ENCODE assay signal across 1 cellular context in the genomic region with DNA sequence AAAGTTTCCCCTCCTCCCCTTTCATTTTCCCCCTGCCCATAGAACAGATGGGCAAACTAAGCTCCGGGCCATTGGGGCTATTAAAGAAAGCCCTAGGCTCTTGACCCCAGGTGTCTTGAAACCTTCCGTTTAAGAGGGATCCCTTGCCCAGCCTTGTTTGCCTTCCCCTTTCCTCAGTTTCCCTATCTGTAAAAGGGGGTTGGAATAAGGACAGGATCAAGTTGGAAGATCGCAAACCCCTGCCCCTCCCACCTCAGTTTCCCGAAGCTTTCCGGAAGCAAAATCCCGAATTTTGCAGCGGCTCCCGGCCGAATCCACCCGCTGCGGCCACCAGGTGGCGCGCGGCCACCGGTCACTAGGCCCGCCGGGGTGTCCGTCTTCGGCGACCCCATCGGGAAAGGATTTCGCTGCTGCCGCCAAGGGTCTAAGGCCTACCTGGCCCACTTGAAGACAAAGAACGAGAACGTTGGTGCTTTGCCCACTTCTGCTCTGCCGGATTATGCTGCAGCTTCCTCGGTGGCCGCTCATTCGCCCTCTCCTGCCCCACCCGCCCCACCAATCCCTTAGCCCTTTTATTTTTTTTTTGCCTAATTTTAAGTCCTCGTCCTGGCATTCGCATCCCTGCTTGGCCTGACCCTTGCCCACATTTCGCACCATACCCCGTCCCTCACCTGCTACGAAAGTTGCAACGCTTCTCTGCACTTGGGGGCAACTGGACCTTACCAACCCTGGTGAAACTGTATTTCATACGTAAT.
TF ChIP-seq lines count a peak whose summit lies in the region.

No MANE protein-coding gene starts in this region.

TF ChIP-seq in GM12878, 131 proteins besides CTCF, POLR2A, EP300 and RAD21 (continued from another document and continues in another):
- TF ChIP-seq, protein P1, sequence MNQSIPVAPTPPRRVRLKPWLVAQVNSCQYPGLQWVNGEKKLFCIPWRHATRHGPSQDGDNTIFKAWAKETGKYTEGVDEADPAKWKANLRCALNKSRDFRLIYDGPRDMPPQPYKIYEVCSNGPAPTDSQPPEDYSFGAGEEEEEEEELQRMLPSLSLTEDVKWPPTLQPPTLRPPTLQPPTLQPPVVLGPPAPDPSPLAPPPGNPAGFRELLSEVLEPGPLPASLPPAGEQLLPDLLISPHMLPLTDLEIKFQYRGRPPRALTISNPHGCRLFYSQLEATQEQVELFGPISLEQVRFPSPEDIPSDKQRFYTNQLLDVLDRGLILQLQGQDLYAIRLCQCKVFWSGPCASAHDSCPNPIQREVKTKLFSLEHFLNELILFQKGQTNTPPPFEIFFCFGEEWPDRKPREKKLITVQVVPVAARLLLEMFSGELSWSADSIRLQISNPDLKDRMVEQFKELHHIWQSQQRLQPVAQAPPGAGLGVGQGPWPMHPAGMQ (IDR thresholded peaks at IDR 0.05; ENCODE audit: borderline replicate concordance): no peak
- TF ChIP-seq MTA3 (IDR thresholded peaks at IDR 0.05; ENCODE audit: borderline replicate concordance, low read length): no peak
- 0 out of 2 replicates have a peak, but pooled peaks have one; percentile 23 for TF ChIP-seq TCF3 (IDR thresholded peaks at IDR 0.05; ENCODE audit: borderline replicate concordance, insufficient read depth, low read depth, low read length)
- TF ChIP-seq, protein P2, sequence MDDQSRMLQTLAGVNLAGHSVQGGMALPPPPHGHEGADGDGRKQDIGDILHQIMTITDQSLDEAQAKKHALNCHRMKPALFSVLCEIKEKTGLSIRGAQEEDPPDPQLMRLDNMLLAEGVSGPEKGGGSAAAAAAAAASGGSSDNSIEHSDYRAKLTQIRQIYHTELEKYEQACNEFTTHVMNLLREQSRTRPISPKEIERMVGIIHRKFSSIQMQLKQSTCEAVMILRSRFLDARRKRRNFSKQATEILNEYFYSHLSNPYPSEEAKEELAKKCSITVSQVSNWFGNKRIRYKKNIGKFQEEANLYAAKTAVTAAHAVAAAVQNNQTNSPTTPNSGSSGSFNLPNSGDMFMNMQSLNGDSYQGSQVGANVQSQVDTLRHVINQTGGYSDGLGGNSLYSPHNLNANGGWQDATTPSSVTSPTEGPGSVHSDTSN (IDR thresholded peaks at IDR 0.05; ENCODE audit: insufficient replicate concordance, low read depth, low read length): no peak
- no peak for TF ChIP-seq MXI1 (IDR thresholded peaks at IDR 0.05; ENCODE audit: low read depth, low read length)
- TF ChIP-seq SIN3A (IDR thresholded peaks at IDR 0.05; ENCODE audit: low read depth, low read length): no peak
- peak; percentile 76 for TF ChIP-seq SMARCA5 (IDR thresholded peaks at IDR 0.05)
- TF ChIP-seq RUNX3 (IDR thresholded peaks at IDR 0.05; ENCODE audit: low read length): no peak; the same call in 1 of the 2 replicates
- no peak for TF ChIP-seq RBBP5 (conservative IDR thresholded peaks at IDR 0.05)
- TF ChIP-seq, protein P3, sequence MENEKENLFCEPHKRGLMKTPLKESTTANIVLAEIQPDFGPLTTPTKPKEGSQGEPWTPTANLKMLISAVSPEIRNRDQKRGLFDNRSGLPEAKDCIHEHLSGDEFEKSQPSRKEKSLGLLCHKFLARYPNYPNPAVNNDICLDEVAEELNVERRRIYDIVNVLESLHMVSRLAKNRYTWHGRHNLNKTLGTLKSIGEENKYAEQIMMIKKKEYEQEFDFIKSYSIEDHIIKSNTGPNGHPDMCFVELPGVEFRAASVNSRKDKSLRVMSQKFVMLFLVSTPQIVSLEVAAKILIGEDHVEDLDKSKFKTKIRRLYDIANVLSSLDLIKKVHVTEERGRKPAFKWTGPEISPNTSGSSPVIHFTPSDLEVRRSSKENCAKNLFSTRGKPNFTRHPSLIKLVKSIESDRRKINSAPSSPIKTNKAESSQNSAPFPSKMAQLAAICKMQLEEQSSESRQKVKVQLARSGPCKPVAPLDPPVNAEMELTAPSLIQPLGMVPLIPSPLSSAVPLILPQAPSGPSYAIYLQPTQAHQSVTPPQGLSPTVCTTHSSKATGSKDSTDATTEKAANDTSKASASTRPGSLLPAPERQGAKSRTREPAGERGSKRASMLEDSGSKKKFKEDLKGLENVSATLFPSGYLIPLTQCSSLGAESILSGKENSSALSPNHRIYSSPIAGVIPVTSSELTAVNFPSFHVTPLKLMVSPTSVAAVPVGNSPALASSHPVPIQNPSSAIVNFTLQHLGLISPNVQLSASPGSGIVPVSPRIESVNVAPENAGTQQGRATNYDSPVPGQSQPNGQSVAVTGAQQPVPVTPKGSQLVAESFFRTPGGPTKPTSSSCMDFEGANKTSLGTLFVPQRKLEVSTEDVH (IDR thresholded peaks at IDR 0.05; ENCODE audit: low read depth, partially characterized antibody): no peak
- TF ChIP-seq BACH1 (IDR thresholded peaks at IDR 0.05; ENCODE audit: borderline replicate concordance): no peak
- TF ChIP-seq GATAD2B (conservative IDR thresholded peaks at IDR 0.05; ENCODE audit: low read depth): peak; percentile 50; the same call in 1 of the 2 replicates
- no peak for TF ChIP-seq ETV6 (conservative IDR thresholded peaks at IDR 0.05 in 1 of 2, IDR thresholded peaks at IDR 0.05 in 1 of 2; ENCODE audit: borderline replicate concordance in 1 of 2, low read depth in 1 of 2)
- TF ChIP-seq, protein P4, sequence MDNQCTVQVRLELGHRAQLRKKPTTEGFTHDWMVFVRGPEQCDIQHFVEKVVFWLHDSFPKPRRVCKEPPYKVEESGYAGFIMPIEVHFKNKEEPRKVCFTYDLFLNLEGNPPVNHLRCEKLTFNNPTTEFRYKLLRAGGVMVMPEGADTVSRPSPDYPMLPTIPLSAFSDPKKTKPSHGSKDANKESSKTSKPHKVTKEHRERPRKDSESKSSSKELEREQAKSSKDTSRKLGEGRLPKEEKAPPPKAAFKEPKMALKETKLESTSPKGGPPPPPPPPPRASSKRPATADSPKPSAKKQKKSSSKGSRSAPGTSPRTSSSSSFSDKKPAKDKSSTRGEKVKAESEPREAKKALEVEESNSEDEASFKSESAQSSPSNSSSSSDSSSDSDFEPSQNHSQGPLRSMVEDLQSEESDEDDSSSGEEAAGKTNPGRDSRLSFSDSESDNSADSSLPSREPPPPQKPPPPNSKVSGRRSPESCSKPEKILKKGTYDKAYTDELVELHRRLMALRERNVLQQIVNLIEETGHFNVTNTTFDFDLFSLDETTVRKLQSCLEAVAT (IDR thresholded peaks at IDR 0.05): no peak
- TF ChIP-seq FOXM1 (IDR thresholded peaks at IDR 0.05; ENCODE audit: low read depth, low read length): no peak
- TF ChIP-seq, protein P5, sequence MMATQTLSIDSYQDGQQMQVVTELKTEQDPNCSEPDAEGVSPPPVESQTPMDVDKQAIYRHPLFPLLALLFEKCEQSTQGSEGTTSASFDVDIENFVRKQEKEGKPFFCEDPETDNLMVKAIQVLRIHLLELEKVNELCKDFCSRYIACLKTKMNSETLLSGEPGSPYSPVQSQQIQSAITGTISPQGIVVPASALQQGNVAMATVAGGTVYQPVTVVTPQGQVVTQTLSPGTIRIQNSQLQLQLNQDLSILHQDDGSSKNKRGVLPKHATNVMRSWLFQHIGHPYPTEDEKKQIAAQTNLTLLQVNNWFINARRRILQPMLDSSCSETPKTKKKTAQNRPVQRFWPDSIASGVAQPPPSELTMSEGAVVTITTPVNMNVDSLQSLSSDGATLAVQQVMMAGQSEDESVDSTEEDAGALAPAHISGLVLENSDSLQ (IDR thresholded peaks at IDR 0.05): peak; percentile 12; the same call in 1 of the 2 replicates
- TF ChIP-seq LARP7 (IDR thresholded peaks at IDR 0.05): peak; percentile 63; the same call in 1 of the 2 replicates
- TF ChIP-seq SMC3 (IDR thresholded peaks at IDR 0.05; ENCODE audit: borderline replicate concordance, low read length): peak; percentile 74; the same call in 1 of the 2 replicates
- TF ChIP-seq MEF2B (IDR thresholded peaks at IDR 0.05; ENCODE audit: partially characterized antibody, poor library complexity, severe bottlenecking): no peak
- TF ChIP-seq, protein P6, sequence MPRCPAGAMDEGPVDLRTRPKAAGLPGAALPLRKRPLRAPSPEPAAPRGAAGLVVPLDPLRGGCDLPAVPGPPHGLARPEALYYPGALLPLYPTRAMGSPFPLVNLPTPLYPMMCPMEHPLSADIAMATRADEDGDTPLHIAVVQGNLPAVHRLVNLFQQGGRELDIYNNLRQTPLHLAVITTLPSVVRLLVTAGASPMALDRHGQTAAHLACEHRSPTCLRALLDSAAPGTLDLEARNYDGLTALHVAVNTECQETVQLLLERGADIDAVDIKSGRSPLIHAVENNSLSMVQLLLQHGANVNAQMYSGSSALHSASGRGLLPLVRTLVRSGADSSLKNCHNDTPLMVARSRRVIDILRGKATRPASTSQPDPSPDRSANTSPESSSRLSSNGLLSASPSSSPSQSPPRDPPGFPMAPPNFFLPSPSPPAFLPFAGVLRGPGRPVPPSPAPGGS (IDR thresholded peaks at IDR 0.05; ENCODE audit: borderline replicate concordance, insufficient read depth, low read depth, low read length, poor library complexity, severe bottlenecking): no peak
- peak; percentile 17 for TF ChIP-seq IKZF1 (conservative IDR thresholded peaks at IDR 0.05)
- no peak for TF ChIP-seq NR2F1 (conservative IDR thresholded peaks at IDR 0.05)
- TF ChIP-seq SMAD1 (IDR thresholded peaks at IDR 0.05; ENCODE audit: low read depth, partially characterized antibody): no peak
- no peak for TF ChIP-seq ZNF207 (IDR thresholded peaks at IDR 0.05; ENCODE audit: borderline replicate concordance)
- TF ChIP-seq NBN (IDR thresholded peaks at IDR 0.05): no peak
- no peak for TF ChIP-seq MYC (IDR thresholded peaks at IDR 0.05; ENCODE audit: insufficient read depth, insufficient read length, insufficient replicate concordance, low read length, severe bottlenecking)
- no peak for TF ChIP-seq TARDBP (IDR thresholded peaks at IDR 0.05; ENCODE audit: borderline replicate concordance)
- peak; percentile 80 to 86 for TF ChIP-seq IKZF2 (IDR thresholded peaks at IDR 0.05)
- no peak for TF ChIP-seq ZNF274 (IDR thresholded peaks at IDR 0.05; ENCODE audit: insufficient read depth, insufficient read length)
- TF ChIP-seq, protein P7, sequence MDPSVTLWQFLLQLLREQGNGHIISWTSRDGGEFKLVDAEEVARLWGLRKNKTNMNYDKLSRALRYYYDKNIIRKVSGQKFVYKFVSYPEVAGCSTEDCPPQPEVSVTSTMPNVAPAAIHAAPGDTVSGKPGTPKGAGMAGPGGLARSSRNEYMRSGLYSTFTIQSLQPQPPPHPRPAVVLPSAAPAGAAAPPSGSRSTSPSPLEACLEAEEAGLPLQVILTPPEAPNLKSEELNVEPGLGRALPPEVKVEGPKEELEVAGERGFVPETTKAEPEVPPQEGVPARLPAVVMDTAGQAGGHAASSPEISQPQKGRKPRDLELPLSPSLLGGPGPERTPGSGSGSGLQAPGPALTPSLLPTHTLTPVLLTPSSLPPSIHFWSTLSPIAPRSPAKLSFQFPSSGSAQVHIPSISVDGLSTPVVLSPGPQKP (IDR thresholded peaks at IDR 0.05; ENCODE audit: low read depth, low read length): no peak
- no peak for TF ChIP-seq RAD51 (IDR thresholded peaks at IDR 0.05)
- TF ChIP-seq, protein P8, sequence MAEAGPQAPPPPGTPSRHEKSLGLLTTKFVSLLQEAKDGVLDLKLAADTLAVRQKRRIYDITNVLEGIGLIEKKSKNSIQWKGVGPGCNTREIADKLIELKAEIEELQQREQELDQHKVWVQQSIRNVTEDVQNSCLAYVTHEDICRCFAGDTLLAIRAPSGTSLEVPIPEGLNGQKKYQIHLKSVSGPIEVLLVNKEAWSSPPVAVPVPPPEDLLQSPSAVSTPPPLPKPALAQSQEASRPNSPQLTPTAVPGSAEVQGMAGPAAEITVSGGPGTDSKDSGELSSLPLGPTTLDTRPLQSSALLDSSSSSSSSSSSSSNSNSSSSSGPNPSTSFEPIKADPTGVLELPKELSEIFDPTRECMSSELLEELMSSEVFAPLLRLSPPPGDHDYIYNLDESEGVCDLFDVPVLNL (IDR thresholded peaks at IDR 0.05; ENCODE audit: low read depth, low read length): no peak
- TF ChIP-seq, protein P9, sequence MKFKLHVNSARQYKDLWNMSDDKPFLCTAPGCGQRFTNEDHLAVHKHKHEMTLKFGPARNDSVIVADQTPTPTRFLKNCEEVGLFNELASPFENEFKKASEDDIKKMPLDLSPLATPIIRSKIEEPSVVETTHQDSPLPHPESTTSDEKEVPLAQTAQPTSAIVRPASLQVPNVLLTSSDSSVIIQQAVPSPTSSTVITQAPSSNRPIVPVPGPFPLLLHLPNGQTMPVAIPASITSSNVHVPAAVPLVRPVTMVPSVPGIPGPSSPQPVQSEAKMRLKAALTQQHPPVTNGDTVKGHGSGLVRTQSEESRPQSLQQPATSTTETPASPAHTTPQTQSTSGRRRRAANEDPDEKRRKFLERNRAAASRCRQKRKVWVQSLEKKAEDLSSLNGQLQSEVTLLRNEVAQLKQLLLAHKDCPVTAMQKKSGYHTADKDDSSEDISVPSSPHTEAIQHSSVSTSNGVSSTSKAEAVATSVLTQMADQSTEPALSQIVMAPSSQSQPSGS (IDR thresholded peaks at IDR 0.05; ENCODE audit: low read length): no peak
- TF ChIP-seq ZNF24 (IDR thresholded peaks at IDR 0.05): no peak
- TF ChIP-seq, protein P10, sequence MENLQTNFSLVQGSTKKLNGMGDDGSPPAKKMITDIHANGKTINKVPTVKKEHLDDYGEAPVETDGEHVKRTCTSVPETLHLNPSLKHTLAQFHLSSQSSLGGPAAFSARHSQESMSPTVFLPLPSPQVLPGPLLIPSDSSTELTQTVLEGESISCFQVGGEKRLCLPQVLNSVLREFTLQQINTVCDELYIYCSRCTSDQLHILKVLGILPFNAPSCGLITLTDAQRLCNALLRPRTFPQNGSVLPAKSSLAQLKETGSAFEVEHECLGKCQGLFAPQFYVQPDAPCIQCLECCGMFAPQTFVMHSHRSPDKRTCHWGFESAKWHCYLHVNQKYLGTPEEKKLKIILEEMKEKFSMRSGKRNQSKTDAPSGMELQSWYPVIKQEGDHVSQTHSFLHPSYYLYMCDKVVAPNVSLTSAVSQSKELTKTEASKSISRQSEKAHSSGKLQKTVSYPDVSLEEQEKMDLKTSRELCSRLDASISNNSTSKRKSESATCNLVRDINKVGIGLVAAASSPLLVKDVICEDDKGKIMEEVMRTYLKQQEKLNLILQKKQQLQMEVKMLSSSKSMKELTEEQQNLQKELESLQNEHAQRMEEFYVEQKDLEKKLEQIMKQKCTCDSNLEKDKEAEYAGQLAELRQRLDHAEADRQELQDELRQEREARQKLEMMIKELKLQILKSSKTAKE (IDR thresholded peaks at IDR 0.05; ENCODE audit: low read depth, poor library complexity, severe bottlenecking): no peak
- no peak for TF ChIP-seq IRF4 (IDR thresholded peaks at IDR 0.05; ENCODE audit: low read depth, low read length)
- TF ChIP-seq STAT1 (conservative IDR thresholded peaks at IDR 0.05): no peak
- TF ChIP-seq CREM (IDR thresholded peaks at IDR 0.05; ENCODE audit: low read depth): no peak
- TF ChIP-seq YY1 (IDR thresholded peaks at IDR 0.05; ENCODE audit: low read depth, low read length): peak; percentile 72; the same call in 1 of the 2 replicates
- TF ChIP-seq ESRRA (IDR thresholded peaks at IDR 0.05; ENCODE audit: low read length): no peak
- no peak for TF ChIP-seq ZNF622 (IDR thresholded peaks at IDR 0.05)
